ENCODE assay signal across 22 cellular contexts in the genomic region with DNA sequence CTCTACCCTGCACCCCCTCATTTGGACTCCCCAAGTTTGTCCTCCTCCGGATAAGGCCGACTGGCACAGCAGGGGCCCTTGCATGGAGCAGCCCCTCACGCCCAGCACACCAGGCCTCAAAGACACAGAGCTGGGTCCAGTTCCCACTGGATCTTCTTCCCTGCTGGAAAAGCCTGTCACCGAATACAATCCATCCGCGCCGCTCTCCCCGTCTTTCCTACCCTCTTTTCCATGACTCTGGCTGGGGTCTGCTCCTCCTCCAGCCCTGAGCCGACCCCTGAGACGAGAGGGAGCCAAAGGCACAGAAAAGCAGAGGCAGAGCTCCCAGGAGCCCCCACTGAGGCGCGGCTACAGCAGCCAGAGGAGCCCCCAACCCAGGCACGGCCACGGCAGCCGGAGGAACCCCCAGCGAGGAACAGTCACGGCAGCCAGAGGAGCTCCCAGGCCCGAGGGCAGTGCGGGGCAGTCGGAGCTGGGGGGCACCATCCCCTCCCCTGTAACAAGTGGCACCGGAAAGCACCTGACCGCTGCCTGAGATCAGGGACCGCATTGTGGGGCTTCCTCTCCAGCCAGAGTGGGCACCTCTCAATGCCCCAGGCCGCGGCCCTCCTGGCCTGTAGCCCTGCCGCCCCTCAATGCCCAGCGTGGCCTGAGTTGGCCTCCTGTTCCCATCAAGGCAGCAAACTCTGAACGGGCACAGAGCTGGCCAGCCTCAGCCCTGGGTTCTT.
"Had no signal": no experiment of that assay in that cellular context is flagged by ENCODE, and none has a peak within 500 bp of the region (broad histone marks: within the 10 kb centered on the region; RNA-seq: fewer than 3 reads in every experiment).

No MANE protein-coding gene starts in this region.

- DNase-seq: activated CD4-positive, alpha-beta T cell treated with anti-CD3 and anti-CD28 coated beads for 4 hours; activated CD8-positive, alpha-beta memory T cell treated with anti-CD3 and anti-CD28 coated beads, Interleukin-2, amount 50 U/mL, for 4 hours; activated CD8-positive, alpha-beta T cell treated with anti-CD3 and anti-CD28 coated beads, Interleukin-2, amount 10 ng/mL, durations not matched to agents 7 days and 5 days; activated gamma-delta T cell treated with Interleukin-2 at 50 U/mL for 16 hours; activated naive CD8-positive, alpha-beta T cell treated with anti-CD3 and anti-CD28 coated beads, Interleukin-2, amount 50 U/mL, for 24 hours; activated T-cell treated with anti-CD3 and anti-CD28 coated beads, Interleukin-2, amount 50 U/mL, for 72 hours; dermis blood vessel endothelial cell; erythroblast; gastrocnemius medialis; immature natural killer cell; left cardiac atrium; naive B cell; ovary; stimulated activated CD4-positive, alpha-beta T cell treated with anti-CD3 and anti-CD28 coated beads, Interleukin-2, amount 100 ng/mL, for 48 hours; stimulated activated naive CD8-positive, alpha-beta T cell treated with anti-CD3 and anti-CD28 coated beads, Interleukin-15, Interleukin-2, amounts not matched to agents 100 U/mL and 50 U/mL, for 24 hours; T-helper 2 cell; transverse colon had no signal

- H3K9me3 Mint-ChIP-seq: immature natural killer cell, naive B cell, neural progenitor cell had no signal

- H3K27me3 Mint-ChIP-seq: activated naive CD8-positive, alpha-beta T cell treated with anti-CD3 and anti-CD28 coated beads, Interleukin-2, amount 50 U/mL, for 24 hours; naive B cell had no signal

- H3K27ac Mint-ChIP-seq: activated CD8-positive, alpha-beta T cell treated with anti-CD3 and anti-CD28 coated beads, Interleukin-2, amount 10 ng/mL, durations not matched to agents 7 days and 5 days; activated naive CD8-positive, alpha-beta T cell treated with anti-CD3 and anti-CD28 coated beads, Interleukin-2, amount 50 U/mL, for 24 hours; activated T-cell treated with anti-CD3 and anti-CD28 coated beads, Interleukin-2, amount 50 U/mL, for 72 hours; neural progenitor cell had no signal

- H3K4me3 Mint-ChIP-seq: activated CD8-positive, alpha-beta T cell treated with anti-CD3 and anti-CD28 coated beads, Interleukin-2, amount 10 ng/mL, durations not matched to agents 7 days and 5 days; activated naive CD8-positive, alpha-beta T cell treated with anti-CD3 and anti-CD28 coated beads, Interleukin-2, amount 50 U/mL, for 24 hours; activated T-cell treated with anti-CD3 and anti-CD28 coated beads, Interleukin-2, amount 50 U/mL, for 72 hours; immature natural killer cell; naive B cell; neural progenitor cell; WTC11 had no signal

- H3K9me3 ChIP-seq: ascending aorta, breast epithelium, gastrocnemius medialis, heart left ventricle, ovary, transverse colon had no signal

- ATAC-seq: activated CD8-positive, alpha-beta T cell treated with anti-CD3 and anti-CD28 coated beads, Interleukin-2, amount 10 ng/mL, durations not matched to agents 7 days and 5 days; activated naive CD8-positive, alpha-beta T cell treated with anti-CD3 and anti-CD28 coated beads, Interleukin-2, amount 50 U/mL, for 24 hours; activated T-cell treated with anti-CD3 and anti-CD28 coated beads, Interleukin-2, amount 50 U/mL, for 72 hours; gastrocnemius medialis; heart left ventricle; left cardiac atrium; stimulated activated naive CD8-positive, alpha-beta T cell treated with anti-CD3 and anti-CD28 coated beads, Interleukin-15, Interleukin-2, amounts not matched to agents 100 U/mL and 50 U/mL, for 24 hours; WTC11 had no signal

- H3K4me1 Mint-ChIP-seq: activated naive CD8-positive, alpha-beta T cell treated with anti-CD3 and anti-CD28 coated beads, Interleukin-2, amount 50 U/mL, for 24 hours; WTC11 had no signal
